ENCODE assay signal across 22 cellular contexts in genomic region chr1:91793877-91794276, GRCh38.
DNase-seq lines count a peak whose midpoint lies in the region; ATAC-seq and TF ChIP-seq lines count a peak whose summit lies in the region.
"Had no signal": no experiment of that assay in that cellular context is flagged by ENCODE, and none has a peak within 500 bp of the region (broad histone marks: within the 10 kb centered on the region; RNA-seq: fewer than 3 reads in every experiment).

No MANE protein-coding gene starts in this region.

- peaks cover 0 to 10% (median 0%) of the 10 kb centered on the region in 4 donors for H3K36me3 ChIP-seq in sigmoid colon
- H3K36me3 ChIP-seq: BE2C, HAP-1 had no signal

- H3K4me3 Mint-ChIP-seq in natural killer cell: no peak overlapping the region
- H3K4me3 Mint-ChIP-seq in activated CD4-positive, alpha-beta T cell treated with anti-CD3 and anti-CD28 coated beads, Interleukin-2, amount 10 ng/mL, durations not matched to agents 24 days and 14 days: no peak overlapping the region
- H3K4me3 Mint-ChIP-seq in MCF 10A (ENCODE audit: unreplicated experiment): no peak overlapping the region
- no peak overlapping the region for H3K4me3 Mint-ChIP-seq in naive thymus-derived CD8-positive, alpha-beta T cell
- H3K4me3 Mint-ChIP-seq: CD4-positive, alpha-beta memory T cell had no signal

- POLR2A ChIA-PET in HEK293T (lab: Yijun Ruan, JAX) (no interaction called here), MCF 10A (lab: Yijun Ruan, JAX) (interaction anchor here (2.4 kb wide), 1 partner anchor 48 kb away, joined by 8 read pairs; no protein-coding TSS in a partner anchor)
- POLR2A ChIA-PET in naive thymus-derived CD8-positive, alpha-beta T cell (lab: Charles Lee): interaction anchor here (0.7 to 1.3 kb wide), 2 partner anchors 10 to 14 kb away, joined by 3 read pairs; no protein-coding TSS in a partner anchor

- TF ChIP-seq CTCF in C4-2B (conservative IDR thresholded peaks at IDR 0.05) (no peak), natural killer cell (IDR thresholded peaks at IDR 0.05) (no peak), sigmoid colon (IDR thresholded peaks at IDR 0.05) (no peak), MCF 10A (IDR thresholded peaks at IDR 0.05; ENCODE audit: unreplicated experiment) (no peak)

- no peak for ATAC-seq in natural killer cell
- no peak for ATAC-seq in naive thymus-derived CD8-positive, alpha-beta T cell
- ATAC-seq: A549 had no signal

- H3K4me1 Mint-ChIP-seq in natural killer cell (peaks cover 77 to 82% of the 10 kb centered on the region in 2 donors), MCF 10A (ENCODE audit: insufficient read depth, unreplicated experiment) (peaks cover 48% of the 10 kb centered on the region)
- peaks cover 37% of the 10 kb centered on the region for H3K4me1 Mint-ChIP-seq in activated CD4-positive, alpha-beta T cell treated with anti-CD3 and anti-CD28 coated beads, Interleukin-2, amount 10 ng/mL, durations not matched to agents 24 days and 14 days
- H3K4me1 Mint-ChIP-seq in naive thymus-derived CD8-positive, alpha-beta T cell: peaks cover 20 to 45% (median 40%) of the 10 kb centered on the region in 4 donors

- H3K9me3 ChIP-seq in sigmoid colon: no peaks in the 10 kb centered on the region
- H3K9me3 ChIP-seq: A549, BE2C, HAP-1 had no signal

- no peaks in the 10 kb centered on the region for H3K9me3 Mint-ChIP-seq in natural killer cell
- H3K9me3 Mint-ChIP-seq in activated CD4-positive, alpha-beta T cell treated with anti-CD3 and anti-CD28 coated beads, Interleukin-2, amount 10 ng/mL, durations not matched to agents 24 days and 14 days: no peaks in the 10 kb centered on the region
- H3K9me3 Mint-ChIP-seq in MCF 10A (ENCODE audit: unreplicated experiment): peaks cover 4% of the 10 kb centered on the region
- peaks cover 0 to 2% (median 0%) of the 10 kb centered on the region in 9 donors for H3K9me3 Mint-ChIP-seq in naive thymus-derived CD8-positive, alpha-beta T cell
- H3K9me3 Mint-ChIP-seq: CD4-positive, alpha-beta memory T cell had no signal

- no peak overlapping the region for H3K4me3 ChIP-seq in sigmoid colon
- H3K4me3 ChIP-seq: A549; BLaER1 treated with 17β-estradiol and CSF1 and Interleukin-3, amounts not matched to agents 10 nM and 100 nM; HAP-1 had no signal

- WGBS in sigmoid colon, 2 donors: 53 to 82% methylated on average over 3 of the region's 3 CpGs

- CTCF ChIA-PET in HEK293T (lab: Yijun Ruan, JAX) (interaction anchor here (0.7 kb wide), 1 partner anchor 18 kb away, joined by 7 read pairs; no protein-coding TSS in a partner anchor), MCF 10A (lab: Yijun Ruan, JAX) (interaction anchor here (0.6 kb wide), 1 partner anchor 287 kb away, joined by 4 read pairs; no protein-coding TSS in a partner anchor)

- intact Hi-C loops in natural killer cell (cut with micrococcal nuclease): no loop called here
- intact Hi-C loops in sigmoid colon (cut with DNase I): loop anchor here (5.0 kb wide), 1 partner anchor 33 kb away; no protein-coding TSS in a partner anchor
- intact Hi-C loops in activated CD4-positive, alpha-beta T cell treated with anti-CD3 and anti-CD28 coated beads, Interleukin-2, amount 10 ng/mL, durations not matched to agents 24 days and 14 days (cut with micrococcal nuclease): no loop called here
- intact Hi-C loops in MCF 10A (cut with micrococcal nuclease): no loop called here

- DNase-seq in HEK293T (ENCODE audit: extremely low spot score) (no peak), natural killer cell (no peak), sigmoid colon (no peak), MCF 10A (ENCODE audit: unreplicated experiment) (no peak), HK-2 (ENCODE audit: unreplicated experiment) (no peak)
- no peak for DNase-seq in activated CD4-positive, alpha-beta T cell treated with anti-CD3 and anti-CD28 coated beads, Interleukin-2, amount 10 ng/mL, durations not matched to agents 24 days and 14 days
- DNase-seq in naive thymus-derived CD8-positive, alpha-beta T cell: no peak
- DNase-seq: 8988T; ACHN; AML-193; BE2C; Calu3; CD4-positive, alpha-beta memory T cell; COR-L47; DMS53; DMS79 treated with DMSO at 0.1 percent for 48 hours; GF-D8; GOT3 had no signal

- H3K27ac ChIP-seq in C4-2B (peak overlapping the region; percentile 43), sigmoid colon (peak overlapping the region in 3 of 4 donors; percentile 73 to 80 (median 80))
- H3K27ac ChIP-seq: A549; BLaER1 treated with 17β-estradiol and CSF1 and Interleukin-3, amounts not matched to agents 10 nM and 100 nM had no signal

- H3K27me3 Mint-ChIP-seq in natural killer cell (ENCODE audit: low read depth in 2 of 2): no peaks in the 10 kb centered on the region
- H3K27me3 Mint-ChIP-seq in activated CD4-positive, alpha-beta T cell treated with anti-CD3 and anti-CD28 coated beads, Interleukin-2, amount 10 ng/mL, durations not matched to agents 24 days and 14 days: peaks cover 8% of the 10 kb centered on the region
- no peaks in the 10 kb centered on the region for H3K27me3 Mint-ChIP-seq in MCF 10A (ENCODE audit: insufficient read depth, unreplicated experiment)
- H3K27me3 Mint-ChIP-seq in naive thymus-derived CD8-positive, alpha-beta T cell: no peaks in the 10 kb centered on the region
- H3K27me3 Mint-ChIP-seq: CD4-positive, alpha-beta memory T cell had no signal

- no TSS peak for BruUV-seq in MCF 10A (replicated peaks; lab: Mats Ljungman, UMichigan)

- TF ChIP-seq POLR2A in sigmoid colon (IDR thresholded peaks at IDR 0.05): no peak

- H3K27me3 ChIP-seq in sigmoid colon: no peaks in the 10 kb centered on the region
- H3K27me3 ChIP-seq: BE2C; BLaER1 treated with 17β-estradiol and CSF1 and Interleukin-3, amounts not matched to agents 10 nM and 100 nM had no signal

- H3K36me3 Mint-ChIP-seq in natural killer cell: peaks cover 26% of the 10 kb centered on the region
- peaks cover 17% of the 10 kb centered on the region for H3K36me3 Mint-ChIP-seq in activated CD4-positive, alpha-beta T cell treated with anti-CD3 and anti-CD28 coated beads, Interleukin-2, amount 10 ng/mL, durations not matched to agents 24 days and 14 days (ENCODE audit: low read depth)
- H3K36me3 Mint-ChIP-seq in MCF 10A (ENCODE audit: insufficient read depth, unreplicated experiment): peaks cover 52% of the 10 kb centered on the region
- peaks cover 3 to 10% (median 4%) of the 10 kb centered on the region in 3 donors for H3K36me3 Mint-ChIP-seq in naive thymus-derived CD8-positive, alpha-beta T cell

- peaks cover 0 to 91% (median 85%) of the 10 kb centered on the region in 4 donors for H3K4me1 ChIP-seq in sigmoid colon
- H3K4me1 ChIP-seq: BE2C had no signal

- no peak for TF ChIP-seq EP300 in sigmoid colon (IDR thresholded peaks at IDR 0.05)

- peak overlapping the region; percentile 87 to 96 for H3K27ac Mint-ChIP-seq in natural killer cell
- H3K27ac Mint-ChIP-seq in activated CD4-positive, alpha-beta T cell treated with anti-CD3 and anti-CD28 coated beads, Interleukin-2, amount 10 ng/mL, durations not matched to agents 24 days and 14 days: no peak overlapping the region
- no peak overlapping the region for H3K27ac Mint-ChIP-seq in MCF 10A (ENCODE audit: low read depth, unreplicated experiment)
- no peak overlapping the region for H3K27ac Mint-ChIP-seq in naive thymus-derived CD8-positive, alpha-beta T cell
- H3K27ac Mint-ChIP-seq: CD4-positive, alpha-beta memory T cell had no signal

TF ChIP-seq in HEK293T, 16 proteins besides CTCF, POLR2A, EP300 and RAD21:
- peak; percentile 67 for TF ChIP-seq ZNF384 (IDR thresholded peaks at IDR 0.05)
- no peak for TF ChIP-seq FOXA1 (IDR thresholded peaks at IDR 0.05)

Comparison
In these comparisons a context has a peak if more than half of its experiments do, and no peak if none do; other contexts are left out.
1. H3K27ac Mint-ChIP-seq: peak in natural killer cell (2 of 2); none in activated CD4-positive, alpha-beta T cell treated with anti-CD3 and anti-CD28 coated beads, Interleukin-2, amount 10 ng/mL, durations not matched to agents 24 days and 14 days (single experiment), MCF 10A (single experiment) and naive thymus-derived CD8-positive, alpha-beta T cell (0 of 10).